Comparison of ENCODE assay signal across 15 cellular contexts in the genomic region with DNA sequence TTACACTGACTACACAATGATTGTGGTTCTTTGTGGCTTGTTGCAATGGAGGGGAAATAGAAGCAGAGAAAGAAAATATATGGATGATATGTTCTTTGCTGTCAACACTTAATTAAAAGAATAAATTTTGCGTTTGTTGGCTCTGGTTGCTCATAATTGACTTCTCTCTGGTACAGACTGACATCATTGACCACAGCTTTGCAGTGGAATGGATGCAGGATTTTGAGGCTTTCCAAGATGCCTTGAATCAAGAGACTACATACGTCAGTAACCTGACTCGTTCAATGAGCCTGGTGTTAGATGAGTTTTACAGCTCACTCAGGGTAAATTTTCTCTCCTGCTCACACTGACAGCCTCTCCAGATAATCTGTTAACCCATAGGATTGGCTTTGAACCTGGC. TPM values are rescaled to one million over a fixed set of nuclear protein-coding genes. Genes with fewer than 3 reads are reported as not detected.
DNase-seq lines count a peak whose midpoint lies in the region; ATAC-seq and TF ChIP-seq lines count a peak whose summit lies in the region.
"Had no signal": no experiment of that assay in that cellular context is flagged by ENCODE, and none has a peak within 500 bp of the region (broad histone marks: within the 10 kb centered on the region; RNA-seq: fewer than 3 reads in every experiment).

No MANE protein-coding gene starts in this region.

- POLR2A ChIA-PET in T-cell (lab: Charles Lee) = no interaction called here

- no peak overlapping the region for H3K9ac ChIP-seq in endodermal cell (ENCODE audit: extremely low read depth, low read length, poor library complexity, severe bottlenecking)

- DNase-seq in stimulated activated CD4-positive, alpha-beta T cell treated with anti-CD3 and anti-CD28 coated beads, Interleukin-15, amount 100 ng/mL, for 24 hours = peak; percentile 29
- no peak for DNase-seq in stimulated activated CD4-positive, alpha-beta T cell treated with anti-CD3 and anti-CD28 coated beads, Interleukin-4, amount 100 ng/mL, for 1 hour
- DNase-seq in T-cell = no peak
- peak; percentile 72 for DNase-seq in epithelial cell of prostate (ENCODE audit: low read depth, low spot score)
- no peak for DNase-seq in endodermal cell
- no peak for DNase-seq in Right ventricle myocardium superior
- DNase-seq in CD14-positive monocyte (ENCODE audit: low spot score) = no peak
- DNase-seq: body of pancreas; hippocampal formation; lower lobe of right lung; PC-9; stimulated activated naive CD4-positive, alpha-beta T cell treated with Interleukin-2 at 50 U/mL for 16 hours had no signal

- H3K4me3 ChIP-seq in endodermal cell (ENCODE audit: low read length) = no peak overlapping the region
- H3K4me3 ChIP-seq: body of pancreas, lower lobe of right lung, PC-9 had no signal

- no peaks in the 10 kb centered on the region for H3K4me1 ChIP-seq in endodermal cell (ENCODE audit: control insufficient read depth, insufficient read depth, low read length)
- H3K4me1 ChIP-seq: body of pancreas, lower lobe of right lung had no signal

- 54 to 78% methylated on average over 3 of the region's 3 CpGs for WGBS in endodermal cell (ENCODE audit: insufficient coverage in 1 of 2, insufficient read length in 1 of 2), 2 experiments

- H3K4me3 Mint-ChIP-seq in T-cell (no peak overlapping the region), endodermal cell (no peak overlapping the region), CD14-positive monocyte (no peak overlapping the region)

- H3K4me1 Mint-ChIP-seq in T-cell (peaks cover 9 to 14% (median 14%) of the 10 kb centered on the region in 3 donors), endodermal cell (peaks cover 5% of the 10 kb centered on the region), CD14-positive monocyte (no peaks in the 10 kb centered on the region)

- intact Hi-C loops in Right ventricle myocardium superior (cut with DNase I) = no loop called here
- intact Hi-C loops in CD14-positive monocyte (cut with micrococcal nuclease) = no loop called here

- ATAC-seq in T-cell (replicated peaks in 1 of 4) (no peak), GM19397 (IDR thresholded peaks at IDR 0.05; ENCODE audit: unreplicated experiment) (no peak), Right ventricle myocardium superior (ENCODE audit: poor library complexity) (no peak)
- ATAC-seq: body of pancreas, lower lobe of right lung had no signal

- no peaks in the 10 kb centered on the region for H3K27me3 Mint-ChIP-seq in T-cell
- H3K27me3 Mint-ChIP-seq in endodermal cell (ENCODE audit: insufficient read depth) = no peaks in the 10 kb centered on the region
- H3K27me3 Mint-ChIP-seq in CD14-positive monocyte (ENCODE audit: low read depth in 3 of 3) = no peaks in the 10 kb centered on the region

- H3K36me3 ChIP-seq in endodermal cell (ENCODE audit: control insufficient read depth, insufficient read depth, low read length) = peaks cover 87% of the 10 kb centered on the region

- H3K27ac Mint-ChIP-seq in T-cell (peak overlapping the region; percentile 48 to 83), endodermal cell (no peak overlapping the region), CD14-positive monocyte (no peak overlapping the region)

- H3K36me3 Mint-ChIP-seq in T-cell (peaks cover 60% of the 10 kb centered on the region), endodermal cell (ENCODE audit: low read depth) (peaks cover 60% of the 10 kb centered on the region), CD14-positive monocyte (peaks cover 78 to 86% of the 10 kb centered on the region in 2 donors)

- H3K27ac ChIP-seq in epithelial cell of prostate (peak overlapping the region; percentile 91), endodermal cell (ENCODE audit: low read depth, low read length) (no peak overlapping the region)
- H3K27ac ChIP-seq: body of pancreas, C4-2B, lower lobe of right lung, neutrophil, PC-9 had no signal

- CTCF ChIA-PET in T-cell (lab: Charles Lee) = no interaction called here

- H3K9me3 ChIP-seq in endodermal cell (ENCODE audit: control insufficient read depth, low read length) = no peaks in the 10 kb centered on the region
- H3K9me3 ChIP-seq: body of pancreas, lower lobe of right lung, neutrophil had no signal

- TF ChIP-seq CTCF in endodermal cell (conservative IDR thresholded peaks at IDR 0.05) (no peak), CD14-positive monocyte (IDR thresholded peaks at IDR 0.05) (no peak)

- H3K27me3 ChIP-seq in endodermal cell (ENCODE audit: control insufficient read depth, insufficient read depth, low read length, poor library complexity, severe bottlenecking) = no peaks in the 10 kb centered on the region
- H3K27me3 ChIP-seq: body of pancreas, neutrophil had no signal

- H3K9me3 Mint-ChIP-seq in T-cell = no peaks in the 10 kb centered on the region
- H3K9me3 Mint-ChIP-seq in endodermal cell = no peaks in the 10 kb centered on the region
- H3K9me3 Mint-ChIP-seq in CD14-positive monocyte = no peaks in the 10 kb centered on the region

RNA-seq across cellular contexts. Expression of a gene that starts 9.9 kb away (rescaled TPM):
- 10 to 100 TPM; 27.0 to 32.1 (median 28.9) TPM for total RNA-seq in T-cell
- 10 to 100 TPM; 49.6 to 51.5 TPM for total RNA-seq in endodermal cell
- 57.9 TPM for polyA plus RNA-seq in endodermal cell (2013, experiment 1 of 2)
- 56.3 TPM for polyA plus RNA-seq in endodermal cell (2013, experiment 2 of 2)
- total RNA-seq in Right ventricle myocardium superior = 18.0 TPM
- 10 to 100 TPM; 46.8 to 49.8 TPM for polyA plus RNA-seq in CD14-positive monocyte

RNA-seq across cellular contexts. Expression of a gene that starts 9.9 kb away (rescaled TPM):
- 1 to 10 TPM in 3 of 5 donors, under 1 TPM in 2; 0.49 to 1.4 (median 1.2) TPM for total RNA-seq in T-cell
- total RNA-seq in endodermal cell = 1 to 10 TPM; 4.6 to 5.3 TPM
- polyA plus RNA-seq in endodermal cell (2013, experiment 1 of 2) = 6.3 TPM
- 5.4 TPM for polyA plus RNA-seq in endodermal cell (2013, experiment 2 of 2)
- total RNA-seq in Right ventricle myocardium superior = 6.1 TPM
- under 1 TPM; 0.22 to 0.53 TPM for polyA plus RNA-seq in CD14-positive monocyte

RNA-seq across cellular contexts. Expression of a gene that starts 24.7 kb away (rescaled TPM):
- total RNA-seq in T-cell (10 to 100 TPM; 39.2 to 53.2 (median 39.3) TPM), endodermal cell (10 to 100 TPM; 43.3 to 43.9 TPM), Right ventricle myocardium superior (24.2 TPM)
- polyA plus RNA-seq in endodermal cell (2013, experiment 1 of 2) = 40.9 TPM
- 36.3 TPM for polyA plus RNA-seq in endodermal cell (2013, experiment 2 of 2)
- polyA plus RNA-seq in CD14-positive monocyte = 10 to 100 TPM; 10.7 to 12.2 TPM

RNA-seq across cellular contexts. Expression of a gene that starts 25.0 kb away (rescaled TPM):
- total RNA-seq in T-cell (10 to 100 TPM; 21.1 to 24.2 (median 21.8) TPM), endodermal cell (10 to 100 TPM; 24.7 to 24.9 TPM), Right ventricle myocardium superior (18.5 TPM)
- 23.7 TPM for polyA plus RNA-seq in endodermal cell (2013, experiment 1 of 2)
- polyA plus RNA-seq in endodermal cell (2013, experiment 2 of 2) = 26.1 TPM
- 10 to 100 TPM; 18.3 to 24.9 TPM for polyA plus RNA-seq in CD14-positive monocyte

RNA-seq across cellular contexts. Expression of a gene that starts 55.9 kb away (rescaled TPM):
- total RNA-seq in T-cell (10 to 100 TPM; 38.9 to 52.1 (median 49.7) TPM), endodermal cell (10 to 100 TPM; 29.3 to 36.7 TPM), Right ventricle myocardium superior (16.6 TPM)
- 54.7 TPM for polyA plus RNA-seq in endodermal cell (2013, experiment 1 of 2)
- 46.2 TPM for polyA plus RNA-seq in endodermal cell (2013, experiment 2 of 2)
- 10 to 100 TPM in 1 of 2 donors, 1 to 10 TPM in 1; 6.7 to 13.1 TPM for polyA plus RNA-seq in CD14-positive monocyte

Comparison
In these comparisons a context has a peak if more than half of its experiments do, and no peak if none do; other contexts are left out.
1. DNase-seq: peak in stimulated activated CD4-positive, alpha-beta T cell treated with anti-CD3 and anti-CD28 coated beads, Interleukin-15, amount 100 ng/mL, for 24 hours (single experiment) and epithelial cell of prostate (single experiment); none in stimulated activated CD4-positive, alpha-beta T cell treated with anti-CD3 and anti-CD28 coated beads, Interleukin-4, amount 100 ng/mL, for 1 hour (single experiment), T-cell (0 of 34), endodermal cell (single experiment), Right ventricle myocardium superior (single experiment) and CD14-positive monocyte (single experiment).
2. H3K27ac Mint-ChIP-seq: peak in T-cell (2 of 2); none in endodermal cell (single experiment) and CD14-positive monocyte (0 of 7).